8 cellular contexts compared by ENCODE assay signal in the genomic region with DNA sequence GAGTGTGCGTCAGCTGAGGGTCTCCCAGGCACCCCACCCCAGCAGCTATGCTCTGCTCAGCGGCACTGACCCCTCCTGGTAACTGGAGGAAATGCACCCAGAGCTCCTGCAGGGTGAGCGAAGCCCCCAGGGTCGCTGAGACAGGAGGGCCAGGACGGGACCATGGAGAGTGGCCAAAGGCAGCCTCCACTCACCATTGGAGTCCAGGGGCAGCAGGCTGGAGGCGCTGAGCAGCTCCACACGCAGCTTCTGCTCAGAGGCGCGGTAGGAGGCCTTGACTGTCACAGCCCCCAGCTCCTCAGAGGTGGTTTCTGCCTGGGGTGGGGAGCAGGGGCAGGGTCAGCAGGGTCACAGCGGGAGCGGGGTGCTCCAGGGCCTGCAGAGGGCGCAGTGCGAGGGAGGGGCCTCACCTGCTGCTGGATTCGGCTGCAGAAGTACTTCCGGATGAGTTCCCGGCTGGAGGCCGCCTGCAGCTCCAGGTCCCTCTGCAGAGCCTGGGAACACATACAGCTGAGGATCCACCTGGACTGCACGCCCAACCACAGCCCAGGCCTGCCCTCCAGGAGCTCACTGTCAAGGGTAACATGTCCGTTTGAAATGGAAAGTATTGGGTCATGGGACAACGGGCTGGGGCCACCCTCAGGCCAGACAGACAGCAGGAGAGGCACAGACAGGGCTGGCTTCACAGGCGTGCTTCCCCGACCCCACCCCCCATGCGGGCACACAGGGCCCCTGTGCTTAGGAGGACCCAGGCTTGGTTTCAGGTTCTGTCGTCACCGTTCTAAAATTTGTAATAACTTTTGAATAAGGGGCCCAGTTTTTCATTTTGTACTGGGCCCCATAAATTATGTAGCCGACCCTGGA. TPM values are rescaled to one million over a fixed set of nuclear protein-coding genes. Genes with fewer than 3 reads are reported as not detected.
DNase-seq lines count a peak whose midpoint lies in the region; ATAC-seq, FAIRE-seq and TF ChIP-seq lines count a peak whose summit lies in the region.

No MANE protein-coding gene starts in this region.

- no peak overlapping the region for H3K27ac ChIP-seq in kidney (ENCODE audit: low read depth in 2 of 2, low read length in 2 of 2)

- CTCF ChIA-PET in AG04449 (lab: Yijun Ruan, JAX): interaction anchor here (0.9 to 6.6 kb wide), 20 partner anchors 10 to 197 kb away, joined by 3 to 87 read pairs (median 4); a partner anchor contains a TSS

- H3K4me3 Mint-ChIP-seq in activated T-cell treated with anti-CD3 and anti-CD28 coated beads, Interleukin-2, amount 50 U/mL, for 72 hours: no peak overlapping the region

- POLR2A ChIA-PET in AG04449 (lab: Yijun Ruan, JAX): interaction anchor here (0.6 to 1.0 kb wide), 3 partner anchors 25 to 54 kb away, joined by 3 read pairs; a partner anchor contains a TSS

- H3K27ac Mint-ChIP-seq in activated T-cell treated with anti-CD3 and anti-CD28 coated beads, Interleukin-2, amount 50 U/mL, for 72 hours: no peak overlapping the region

- peaks cover 0 to 5% of the 10 kb centered on the region in 2 donors for H3K4me1 ChIP-seq in kidney (ENCODE audit: control insufficient read depth in 1 of 2, insufficient read depth in 1 of 2, low read depth in 1 of 2, low read length in 2 of 2)

- TF ChIP-seq CTCF in AG04449 (IDR thresholded peaks at IDR 0.05; ENCODE audit: insufficient read depth, low read length, missing control alignments) (peak; percentile 42), kidney (IDR thresholded peaks at IDR 0.05; ENCODE audit: borderline replicate concordance, extremely low read depth, insufficient read depth) (peak; percentile 26)

- no peaks in the 10 kb centered on the region for H3K36me3 ChIP-seq in kidney (ENCODE audit: control insufficient read depth in 1 of 2, insufficient read depth in 2 of 2, low read length in 2 of 2)

- no peak for DNase-seq in AG04449 (ENCODE audit: low read depth, low spot score)
- peak; percentile 41 for DNase-seq in HTR-8/SVneo (ENCODE audit: insufficient read length, low spot score)
- DNase-seq in activated T-cell treated with anti-CD3 and anti-CD28 coated beads, Interleukin-2, amount 50 U/mL, for 72 hours: peak; percentile 41 to 48
- peak; percentile 65 for DNase-seq in kidney
- DNase-seq in left lobe of liver (ENCODE audit: low spot score): no peak

- intact Hi-C loops in kidney (cut with DNase I): no loop called here

- H3K9ac ChIP-seq in kidney (ENCODE audit: low read length in 2 of 2): no peak overlapping the region

- H3K36me3 Mint-ChIP-seq in activated T-cell treated with anti-CD3 and anti-CD28 coated beads, Interleukin-2, amount 50 U/mL, for 72 hours (ENCODE audit: insufficient read depth in 2 of 2): peaks cover 0 to 10% of the 10 kb centered on the region in 2 donors

- H3K4me3 ChIP-seq in AG04449 (ENCODE audit: low read depth, low read length) (no peak overlapping the region), kidney (ENCODE audit: low read length in 2 of 2) (no peak overlapping the region)

- H3K27me3 Mint-ChIP-seq in activated T-cell treated with anti-CD3 and anti-CD28 coated beads, Interleukin-2, amount 50 U/mL, for 72 hours (ENCODE audit: low read depth): no peaks in the 10 kb centered on the region

- H3K9me3 ChIP-seq in kidney (ENCODE audit: control insufficient read depth in 1 of 2, low read length in 2 of 2): no peaks in the 10 kb centered on the region

- peaks cover 39% of the 10 kb centered on the region for H3K4me1 Mint-ChIP-seq in activated T-cell treated with anti-CD3 and anti-CD28 coated beads, Interleukin-2, amount 50 U/mL, for 72 hours (ENCODE audit: low read depth)

- FAIRE-seq in HTR-8/SVneo (lab: Jason Lieb, UNC) (no peak), kidney (lab: Jason Lieb, UNC) (no peak)

- no peak for ATAC-seq in activated T-cell treated with anti-CD3 and anti-CD28 coated beads, Interleukin-2, amount 50 U/mL, for 72 hours (replicated peaks in 1 of 2)
- ATAC-seq in HG03196 (IDR thresholded peaks at IDR 0.05; ENCODE audit: unreplicated experiment) (no peak), HG03342 (IDR thresholded peaks at IDR 0.05; ENCODE audit: unreplicated experiment) (no peak), left lobe of liver (no peak), GM21576 (IDR thresholded peaks at IDR 0.05; ENCODE audit: unreplicated experiment) (no peak)

- H3K9me3 Mint-ChIP-seq in activated T-cell treated with anti-CD3 and anti-CD28 coated beads, Interleukin-2, amount 50 U/mL, for 72 hours: no peaks in the 10 kb centered on the region

RNA-seq across cellular contexts. Expression of a gene that starts 13.8 kb away (rescaled TPM):
- 10 to 100 TPM; 89.0 to 97.6 TPM for total RNA-seq in activated T-cell treated with anti-CD3 and anti-CD28 coated beads, Interleukin-2, amount 50 U/mL, for 72 hours
- total RNA-seq in kidney: 26.1 TPM
- 3.8 TPM for polyA plus RNA-seq in kidney (ENCODE audit: insufficient read depth, low read depth, low replicate concordance)
- total RNA-seq in left lobe of liver: 10.8 TPM

RNA-seq across cellular contexts. Expression of a gene that starts 24.7 kb away (rescaled TPM):
- 100 to 1,000 TPM in 1 of 2 donors, 10 to 100 TPM in 1; 90.2 to 109 TPM for total RNA-seq in activated T-cell treated with anti-CD3 and anti-CD28 coated beads, Interleukin-2, amount 50 U/mL, for 72 hours
- total RNA-seq in kidney (135 TPM), left lobe of liver (68.3 TPM)
- 151 TPM for polyA plus RNA-seq in kidney (ENCODE audit: insufficient read depth, low read depth, low replicate concordance)

RNA-seq across cellular contexts. Expression of a gene that starts 45.8 kb away (rescaled TPM):
- 10 to 100 TPM; 20.7 to 22.6 TPM for total RNA-seq in activated T-cell treated with anti-CD3 and anti-CD28 coated beads, Interleukin-2, amount 50 U/mL, for 72 hours
- 35.5 TPM for total RNA-seq in kidney
- polyA plus RNA-seq in kidney (ENCODE audit: insufficient read depth, low read depth, low replicate concordance): 12.0 TPM
- total RNA-seq in left lobe of liver: 7.0 TPM

RNA-seq across cellular contexts. Expression of a gene that starts 48.0 kb away (rescaled TPM):
- 10 to 100 TPM; 16.5 to 24.1 TPM for total RNA-seq in activated T-cell treated with anti-CD3 and anti-CD28 coated beads, Interleukin-2, amount 50 U/mL, for 72 hours
- total RNA-seq in kidney: 118 TPM
- polyA plus RNA-seq in kidney (ENCODE audit: insufficient read depth, low read depth, low replicate concordance): 95.0 TPM
- 24.3 TPM for total RNA-seq in left lobe of liver

Comparison
In these comparisons a context has a peak if more than half of its experiments do, and no peak if none do; other contexts are left out.
1. DNase-seq: peak in HTR-8/SVneo (single experiment), activated T-cell treated with anti-CD3 and anti-CD28 coated beads, Interleukin-2, amount 50 U/mL, for 72 hours (2 of 2) and kidney (single experiment); none in AG04449 (single experiment) and left lobe of liver (single experiment).